10 cellular contexts compared by ENCODE assay signal in genomic region chr17:44776628-44777393, GRCh38. TPM values are rescaled to one million over a fixed set of nuclear protein-coding genes. Genes with fewer than 3 reads are reported as not detected.
DNase-seq lines count a peak whose midpoint lies in the region; ATAC-seq, FAIRE-seq and TF ChIP-seq lines count a peak whose summit lies in the region.
"Had no signal": no experiment of that assay in that cellular context is flagged by ENCODE, and none has a peak within 500 bp of the region (broad histone marks: within the 10 kb centered on the region; RNA-seq: fewer than 3 reads in every experiment).

No MANE protein-coding gene starts in this region.

- POLR2A ChIA-PET in CD4-positive, alpha-beta T cell (lab: Charles Lee), result interaction anchor here (0.9 kb wide), 1 partner anchor 123 kb away, joined by 3 read pairs; the partner anchor contains the start of gene EFTUD2

- no peak overlapping the region for H3K27ac Mint-ChIP-seq in CD4-positive, alpha-beta T cell
- no peak overlapping the region for H3K27ac Mint-ChIP-seq in GM23338
- H3K27ac Mint-ChIP-seq in astrocyte (ENCODE audit: unreplicated experiment), result no peak overlapping the region
- H3K27ac Mint-ChIP-seq in nephron, result no peak overlapping the region

- CTCF ChIA-PET in CD4-positive, alpha-beta T cell (lab: Charles Lee), result no interaction called here

- intact Hi-C loops in CD4-positive, alpha-beta T cell (cut with DNase I, micrococcal nuclease), result loop anchor here in 1 of 2 experiments (5.0 kb wide), 2 partner anchors 190 to 420 kb away; partner anchors contain the start of gene C1QL1
- intact Hi-C loops in Right ventricle myocardium inferior (cut with DNase I), result loop anchor here (5.0 to 10.0 kb wide), 3 partner anchors 265 to 355 kb away; partner anchors contain the start of gene PLCD3

- no peaks in the 10 kb centered on the region for H3K9me3 Mint-ChIP-seq in CD4-positive, alpha-beta T cell
- H3K9me3 Mint-ChIP-seq in GM23338, result no peaks in the 10 kb centered on the region
- no peaks in the 10 kb centered on the region for H3K9me3 Mint-ChIP-seq in astrocyte (ENCODE audit: unreplicated experiment)
- no peaks in the 10 kb centered on the region for H3K9me3 Mint-ChIP-seq in nephron

- no peaks in the 10 kb centered on the region for H3K9me3 ChIP-seq in CD4-positive, alpha-beta T cell (ENCODE audit: control insufficient read depth, low read length)
- H3K9me3 ChIP-seq in astrocyte (ENCODE audit: insufficient read depth, low read depth, low read length), result no peaks in the 10 kb centered on the region
- H3K9me3 ChIP-seq: stomach had no signal

- H3K36me3 ChIP-seq in GM23338 (ENCODE audit: insufficient read depth) (no peaks in the 10 kb centered on the region), astrocyte (ENCODE audit: insufficient read depth, low read length) (no peaks in the 10 kb centered on the region)
- H3K36me3 ChIP-seq: stomach had no signal

- H3K4me3 Mint-ChIP-seq in CD4-positive, alpha-beta T cell, result peak overlapping the region; percentile 91
- peak overlapping the region; percentile 81; the same call in 1 of the 3 replicates for H3K4me3 Mint-ChIP-seq in GM23338
- H3K4me3 Mint-ChIP-seq in astrocyte (ENCODE audit: unreplicated experiment), result no peak overlapping the region
- peak overlapping the region; percentile 64 to 87 (median 66) for H3K4me3 Mint-ChIP-seq in nephron

- H3K9ac ChIP-seq in astrocyte (ENCODE audit: low read length), result no peak overlapping the region

- no peaks in the 10 kb centered on the region for H3K36me3 Mint-ChIP-seq in CD4-positive, alpha-beta T cell (ENCODE audit: low read depth)
- H3K36me3 Mint-ChIP-seq in GM23338 (ENCODE audit: low read depth) (no peaks in the 10 kb centered on the region), astrocyte (ENCODE audit: low read depth, unreplicated experiment) (no peaks in the 10 kb centered on the region), nephron (ENCODE audit: low read depth) (no peaks in the 10 kb centered on the region)

- peaks cover 9% of the 10 kb centered on the region for H3K27me3 Mint-ChIP-seq in CD4-positive, alpha-beta T cell
- H3K27me3 Mint-ChIP-seq in GM23338 (ENCODE audit: insufficient read depth, low read depth, poor library complexity) (peaks cover 38% of the 10 kb centered on the region), astrocyte (ENCODE audit: low read depth, unreplicated experiment) (peaks cover 16% of the 10 kb centered on the region), nephron (ENCODE audit: low read depth) (peaks cover 18% of the 10 kb centered on the region)

- 0 out of 2 replicates have a peak, but pooled peaks cover 5% of the 10 kb centered on the region for H4K20me1 ChIP-seq in GM23338 (replicated peaks; ENCODE audit: insufficient read depth)
- H4K20me1 ChIP-seq in astrocyte (ENCODE audit: insufficient read depth, low read length), result no peaks in the 10 kb centered on the region

- ATAC-seq in CD4-positive, alpha-beta T cell (ENCODE audit: poor library complexity), result no peak
- ATAC-seq in GM23338 (no peak), GM18868 (IDR thresholded peaks at IDR 0.05; ENCODE audit: unreplicated experiment) (no peak), Right ventricle myocardium inferior (no peak)

- peaks cover 17% of the 10 kb centered on the region for H3K4me1 Mint-ChIP-seq in CD4-positive, alpha-beta T cell (ENCODE audit: low read depth)
- H3K4me1 Mint-ChIP-seq in GM23338 (peaks cover 20% of the 10 kb centered on the region), astrocyte (ENCODE audit: low read depth, unreplicated experiment) (no peaks in the 10 kb centered on the region), nephron (peaks cover 1% of the 10 kb centered on the region)

- H3K4me2 ChIP-seq in GM23338 (peak overlapping the region; percentile 87; the same call in 1 of the 2 replicates), astrocyte (ENCODE audit: low read length) (peak overlapping the region; percentile 95)

- peaks cover 14% of the 10 kb centered on the region for H3K4me1 ChIP-seq in GM23338 (ENCODE audit: insufficient read depth)
- peaks cover 13% of the 10 kb centered on the region for H3K4me1 ChIP-seq in astrocyte (ENCODE audit: insufficient read depth, low read length)

- no peak for FAIRE-seq in astrocyte (lab: Jason Lieb, UNC)

- H3K4me3 ChIP-seq in GM23338, result peak overlapping the region; percentile 92; the same call in 1 of the 2 replicates
- no peak overlapping the region for H3K4me3 ChIP-seq in astrocyte (ENCODE audit: insufficient read depth, low read depth, low read length)

- TF ChIP-seq CTCF in CD4-positive, alpha-beta T cell (IDR thresholded peaks at IDR 0.05), result no peak
- no peak for TF ChIP-seq CTCF in GM23338 (conservative IDR thresholded peaks at IDR 0.05; ENCODE audit: low read depth in 2 of 2)
- no peak for TF ChIP-seq CTCF in astrocyte (IDR thresholded peaks at IDR 0.05; ENCODE audit: insufficient read depth, low read depth, low read length)
- no peak for TF ChIP-seq CTCF in nephron (IDR thresholded peaks at IDR 0.05; ENCODE audit: unreplicated experiment in 3 of 3)

- no peaks in the 10 kb centered on the region for H3K27me3 ChIP-seq in CD4-positive, alpha-beta T cell (ENCODE audit: control insufficient read depth, insufficient read depth, low read length)
- H3K27me3 ChIP-seq in GM23338 (ENCODE audit: insufficient read depth) (peaks cover 12% of the 10 kb centered on the region), astrocyte (ENCODE audit: insufficient read depth, low read length) (no peaks in the 10 kb centered on the region)

- no peaks in the 10 kb centered on the region for H3F3A ChIP-seq in GM23338 (replicated peaks; ENCODE audit: low read depth)

- no peak for DNase-seq in CD4-positive, alpha-beta T cell
- no peak for DNase-seq in GM23338 (ENCODE audit: low spot score)
- DNase-seq in astrocyte (ENCODE audit: low read depth), result no peak
- no peak for DNase-seq in NCI-H146 (lab: John Stamatoyannopoulos, UW)
- DNase-seq in Right ventricle myocardium inferior (ENCODE audit: missing footprints), result no peak
- DNase-seq: midbrain; stimulated activated CD4-positive, alpha-beta T cell treated with anti-CD3 and anti-CD28 coated beads, Interleukin-4, amount 100 ng/mL, for 4 hours had no signal

- H2AFZ ChIP-seq in GM23338, result no peak overlapping the region
- no peak overlapping the region for H2AFZ ChIP-seq in astrocyte (ENCODE audit: low read depth, low read length)

- no peaks in the 10 kb centered on the region for H3K9me2 ChIP-seq in GM23338 (ENCODE audit: insufficient read depth)

- H3K27ac ChIP-seq in CD4-positive, alpha-beta T cell (ENCODE audit: low read depth, low read length), result no peak overlapping the region
- H3K27ac ChIP-seq in GM23338 (ENCODE audit: low read depth), result no peak overlapping the region
- H3K27ac ChIP-seq in astrocyte (ENCODE audit: low read depth, low read length), result no peak overlapping the region

- no peaks in the 10 kb centered on the region for H3K79me2 ChIP-seq in GM23338 (replicated peaks; ENCODE audit: insufficient read depth)
- H3K79me2 ChIP-seq in astrocyte (ENCODE audit: insufficient read depth, low read length), result no peaks in the 10 kb centered on the region

TF ChIP-seq in GM23338, 12 proteins besides CTCF, POLR2A, EP300 and RAD21 (continues in another document):
- TF ChIP-seq EZH2 (IDR thresholded peaks at IDR 0.05; ENCODE audit: low read depth, unreplicated experiment), result no peak
- TF ChIP-seq POLR2AphosphoS5 (IDR thresholded peaks at IDR 0.05; ENCODE audit: low read depth), result no peak

RNA-seq across cellular contexts. Expression of gene ADAM11, which starts 18.0 kb away (rescaled TPM):
- total RNA-seq in CD4-positive, alpha-beta T cell, result under 1 TPM; 0.16 to 0.47 TPM
- total RNA-seq in GM23338 (2014; rRNA removed; shearing (Covaris generic)), result 4.4 and 4.7 TPM in 2 replicates
- 0.54 and 0.55 TPM in 2 replicates for polyA plus RNA-seq in GM23338 (2016; fragmentation: Nextera tagmentation; extraction: Ambion mirVana)
- total RNA-seq in astrocyte, result 0.43 and 0.65 TPM in 2 replicates
- total RNA-seq in Right ventricle myocardium inferior, result 20.0 TPM

RNA-seq across cellular contexts. Expression of gene GJC1, which starts 53.3 kb away (rescaled TPM):
- not detected for total RNA-seq in CD4-positive, alpha-beta T cell
- total RNA-seq in GM23338 (2014; rRNA removed; shearing (Covaris generic)), result 87.8 and 99.2 TPM in 2 replicates
- polyA plus RNA-seq in GM23338 (2016; fragmentation: Nextera tagmentation; extraction: Ambion mirVana), result 32.0 and 34.7 TPM in 2 replicates
- total RNA-seq in astrocyte, result 28.0 and 38.4 TPM in 2 replicates
- 21.9 TPM for total RNA-seq in Right ventricle myocardium inferior

Comparison
In these comparisons a context has a peak if more than half of its experiments do, and no peak if none do; other contexts are left out.
1. RNA of gene GJC1, which starts 53.3 kb away (total RNA-seq): 87.8 to 99.2 TPM in GM23338, 28.0 to 38.4 TPM in astrocyte and 21.9 TPM in Right ventricle myocardium inferior (single experiment); not detected in CD4-positive, alpha-beta T cell; every median in the first group is over 10 times any median in the second.